In the genomic region with DNA sequence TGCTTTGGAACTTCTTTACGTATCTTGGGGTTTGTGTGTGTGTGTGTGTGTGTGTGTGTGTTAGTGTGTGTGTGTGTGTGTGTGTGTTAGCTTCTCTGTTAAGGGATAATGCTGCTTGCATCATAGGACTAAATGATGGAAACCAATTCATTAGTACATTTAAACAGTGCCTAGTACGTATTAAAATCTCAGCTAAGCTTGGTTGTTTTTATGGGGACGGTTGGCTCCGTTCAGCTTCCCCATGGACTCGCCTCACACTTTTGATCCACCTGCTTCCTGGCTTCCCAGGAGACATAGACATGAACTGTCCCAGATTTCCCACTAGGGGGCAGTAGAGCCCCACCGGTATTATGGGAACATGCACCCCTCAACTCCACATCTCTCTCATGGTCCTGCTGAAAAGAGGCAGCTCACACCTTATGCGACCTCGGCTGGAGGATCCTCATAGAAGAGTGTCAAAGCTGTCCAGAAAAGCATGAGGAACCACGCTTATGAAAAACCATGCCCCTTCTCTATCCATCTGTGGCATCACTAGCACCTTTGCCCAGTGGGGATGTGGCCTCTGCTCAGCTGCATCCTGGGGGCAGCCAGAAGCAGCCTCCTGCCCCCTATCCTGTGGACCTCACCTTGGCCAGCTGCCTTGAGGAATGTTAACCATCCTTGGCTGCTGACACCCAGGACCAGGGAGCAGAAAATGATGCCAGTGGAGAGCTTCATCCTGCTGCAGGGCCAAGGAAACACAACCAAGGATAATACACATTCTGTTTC, we compare ENCODE assay signal across 8 cellular contexts. TPM values are rescaled to one million over a fixed set of nuclear protein-coding genes. Genes with fewer than 3 reads are reported as not detected.
DNase-seq lines count a peak whose midpoint lies in the region; ATAC-seq and TF ChIP-seq lines count a peak whose summit lies in the region.

No MANE protein-coding gene starts in this region.

- no peak overlapping the region for H3K27ac ChIP-seq in lung (ENCODE audit: low read depth in 1 of 2, low read length in 1 of 2)

- H3K9me3 ChIP-seq in lung (ENCODE audit: control insufficient read depth in 2 of 2, insufficient read depth in 1 of 2, low read length in 1 of 2), result no peaks in the 10 kb centered on the region

- 2 to 3% methylated on average over 9 of the region's 9 CpGs for WGBS in lung, 2 donors

- H3K4me3 ChIP-seq in lung, result no peak overlapping the region

- H3K36me3 ChIP-seq in lung (ENCODE audit: control insufficient read depth in 2 of 2, insufficient read depth in 2 of 2, low read length in 2 of 2), result no peaks in the 10 kb centered on the region

- peak; percentile 82 for ATAC-seq in GM18873 (IDR thresholded peaks at IDR 0.05; ENCODE audit: low FRiP score, unreplicated experiment)
- ATAC-seq in HG03432 (IDR thresholded peaks at IDR 0.05; ENCODE audit: unreplicated experiment), result peak; percentile 94
- peak; percentile 64 for ATAC-seq in lung (ENCODE audit: insufficient read depth, low FRiP score)

- DNase-seq in AML-193 (lab: John Stamatoyannopoulos, UW) (peak; percentile 60 to 61), NCI-H510A treated with DMSO at 0.1 percent for 48 hours (lab: John Stamatoyannopoulos, UW) (peak; percentile 62), dedifferentiated amniotic fluid mesenchymal stem cell (ENCODE audit: extremely low spot score) (peak; percentile 61), lung (ENCODE audit: low spot score) (peak; percentile 65)
- DNase-seq in activated CD4-positive, alpha-beta T cell treated with anti-CD3 and anti-CD28 coated beads for 48 hours, result peak; percentile 75
- peak; percentile 27 for DNase-seq in stimulated activated CD8-positive, alpha-beta memory T cell treated with anti-CD3 and anti-CD28 coated beads, Interleukin-15, amount 100 ng/mL, for 1 hour (ENCODE audit: low read depth)

- H3K4me1 ChIP-seq in lung (ENCODE audit: control insufficient read depth in 2 of 2, insufficient read depth in 2 of 2, low read length in 2 of 2), result no peaks in the 10 kb centered on the region

- peak; percentile 63 for TF ChIP-seq CTCF in lung (IDR thresholded peaks at IDR 0.05; ENCODE audit: control extremely low read depth, extremely low read depth)

- H3K27me3 ChIP-seq in lung (ENCODE audit: control insufficient read depth, insufficient read depth), result no peaks in the 10 kb centered on the region

RNA-seq across cellular contexts. Expression of a gene that starts 9.7 kb away (rescaled TPM):
- total RNA-seq in lung, result 10 to 100 TPM in 1 of 2 donors, 1 to 10 TPM in 1; 9.1 to 15.1 TPM
- polyA plus RNA-seq in lung, result 10 to 100 TPM in 1 of 2 donors, 1 to 10 TPM in 1; 5.5 to 13.6 TPM

RNA-seq across cellular contexts. Expression of a gene that starts 16.8 kb away (rescaled TPM):
- under 1 TPM in 1 of 2 donors, not detected in 1; 0.12 TPM for total RNA-seq in lung
- polyA plus RNA-seq in lung, result under 1 TPM in 1 of 2 donors, not detected in 1; 0.18 TPM

RNA-seq across cellular contexts. Expression of a gene that starts 57.1 kb away (rescaled TPM):
- not detected for total RNA-seq in lung
- polyA plus RNA-seq in lung, result not detected
